In the genomic region with DNA sequence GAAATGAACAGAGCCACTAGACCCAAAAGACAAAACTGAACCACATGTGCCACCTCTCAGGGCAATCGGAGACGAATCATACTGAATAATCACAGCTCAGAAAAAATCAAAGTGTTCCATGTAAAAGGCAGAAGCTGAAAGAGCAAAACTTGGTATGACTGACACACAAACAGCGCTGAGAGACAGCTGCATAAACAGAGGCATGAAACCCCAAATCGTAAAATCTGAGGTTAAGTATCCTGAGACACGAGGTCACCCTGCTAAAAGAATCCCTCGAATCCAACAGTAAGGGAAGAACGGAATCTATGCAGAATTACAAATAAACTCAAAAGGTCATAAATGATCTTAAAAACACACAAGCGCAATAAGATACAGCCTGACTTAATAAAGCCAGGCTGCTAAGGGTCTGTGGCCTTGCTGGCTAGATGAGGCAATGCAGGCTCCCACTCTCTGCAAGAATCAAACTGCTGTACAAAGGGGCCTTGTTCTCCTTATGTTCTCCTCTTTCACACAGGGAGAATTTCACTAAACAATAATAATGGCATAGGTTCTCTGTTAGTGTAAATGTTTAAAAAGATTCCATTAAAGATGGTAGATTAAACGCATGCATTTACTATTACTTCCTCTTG, we compare ENCODE assay signal across 7 cellular contexts.
DNase-seq lines count a peak whose midpoint lies in the region; TF ChIP-seq lines count a peak whose summit lies in the region.
"Not testable (repeated sequence)": the region's sequence is repeated elsewhere in the genome, so short reads cannot be mapped to it uniquely, and the experiment has no call there.

No MANE protein-coding gene starts in this region.

- intact Hi-C loops in testis (cut with DNase I; ENCODE audit: low total_unique reads), result not testable (repeated sequence)

- DNase-seq in COLO829 (ENCODE audit: low spot score) (peak; percentile 5), LHCN-M2 (ENCODE audit: low read depth) (peak; percentile 96), SJCRH30 (peak; percentile 75 to 94), foreskin melanocyte (peak; percentile 29), myocyte (ENCODE audit: low read depth) (peak; percentile 86), pons (ENCODE audit: low spot score) (peak; percentile 42), testis (peak; percentile 23)

- not testable (repeated sequence) for H3K4me1 ChIP-seq in SJCRH30, testis

- H3K9me3 ChIP-seq in SJCRH30 (replicated peaks); testis: not testable (repeated sequence)

- H3K36me3 ChIP-seq in SJCRH30; testis (ENCODE audit: low read depth, missing control alignments): not testable (repeated sequence)

- not testable (repeated sequence) for H3K4me3 ChIP-seq in SJCRH30, testis

- H3K27ac ChIP-seq in SJCRH30, result peak overlapping the region; percentile 57
- H3K27ac ChIP-seq in testis, result not testable (repeated sequence)

- 70 to 80% methylated on average over 9 of the region's 9 CpGs for WGBS in testis, 2 donors

- TF ChIP-seq CTCF in testis (IDR thresholded peaks at IDR 0.05), result not testable (repeated sequence)

- not testable (repeated sequence) for TF ChIP-seq POLR2A in testis (IDR thresholded peaks at IDR 0.05)

- not testable (repeated sequence) for H3K27me3 ChIP-seq in SJCRH30, testis

Comparison
In these comparisons a context has a peak if more than half of its experiments do, and no peak if none do; other contexts are left out.
1. DNase-seq: peak in every context shown above with its lines; median percentile 96 in LHCN-M2; 86 in myocyte; 84 in SJCRH30; 42 in pons; 29 in foreskin melanocyte; 23 in testis; 5 in COLO829.